23 cellular contexts compared by ENCODE assay signal in genomic region chr7:78083466-78084120, GRCh38.
"Had no signal": no experiment of that assay in that cellular context is flagged by ENCODE, and none has a peak within 500 bp of the region (broad histone marks: within the 10 kb centered on the region; RNA-seq: fewer than 3 reads in every experiment).

No MANE protein-coding gene starts in this region.

- H3K4me3 ChIP-seq: lower lobe of right lung, ovary, tibial artery had no signal

- H3K27ac ChIP-seq: lower lobe of right lung, ovary, tibial artery had no signal

- H3K27me3 Mint-ChIP-seq: dendritic cell treated with granulocyte-macrophage colony-stimulating factor and Interleukin-4, amounts not matched to agents 40 ng/mL and 50 ng/mL, for 4 days had no signal

- H3K4me3 Mint-ChIP-seq: activated CD8-positive, alpha-beta T cell treated with anti-CD3 and anti-CD28 coated beads for 36 hours; activated naive CD8-positive, alpha-beta T cell treated with anti-CD3 and anti-CD28 coated beads, Interleukin-2, amount 10 ng/mL, durations not matched to agents 7 days and 5 days; activated T-cell treated with anti-CD3 and anti-CD28 coated beads, Interleukin-2, amount 50 U/mL, for 24 hours; dendritic cell treated with granulocyte-macrophage colony-stimulating factor and Interleukin-4, amounts not matched to agents 40 ng/mL and 50 ng/mL, for 4 days; natural killer cell had no signal

- DNase-seq: activated CD4-positive, alpha-beta T cell treated with anti-CD3 and anti-CD28 coated beads for 48 hours; activated CD4-positive, CD25-positive, alpha-beta regulatory T cell; activated CD8-positive, alpha-beta T cell treated with anti-CD3 and anti-CD28 coated beads for 36 hours; activated naive CD4-positive, alpha-beta T cell treated with Interleukin-2 at 50 U/mL for 16 hours; activated naive CD8-positive, alpha-beta T cell treated with anti-CD3 and anti-CD28 coated beads, Interleukin-2, amount 10 ng/mL, durations not matched to agents 7 days and 5 days; activated T-cell treated with anti-CD3 and anti-CD28 coated beads, Interleukin-2, amount 50 U/mL, for 24 hours; anterior cingulate cortex; cerebellar nuclear complex; effector CD8-positive, alpha-beta T cell; foreskin melanocyte; glutamatergic neuron; hypothalamus; lower lobe of right lung; natural killer cell; ovary; stimulated activated CD4-positive, alpha-beta T cell treated with anti-CD3 and anti-CD28 coated beads, Interleukin-12 subunit alpha, Interleukin-12 subunit beta, amount 100 ng/mL, for 4 hours; stimulated activated CD4-positive, alpha-beta T cell treated with anti-CD3 and anti-CD28 coated beads, Interleukin-1b, Interleukin-23, amount 100 ng/mL, for 48 hours; stimulated activated naive CD4-positive, alpha-beta T cell treated with Interleukin-2 at 50 U/mL for 16 hours; substantia nigra; T1000; tibial artery had no signal

- ATAC-seq: activated CD8-positive, alpha-beta T cell treated with anti-CD3 and anti-CD28 coated beads for 36 hours; lower lobe of right lung; natural killer cell had no signal

- H3K36me3 Mint-ChIP-seq: activated naive CD8-positive, alpha-beta T cell treated with anti-CD3 and anti-CD28 coated beads, Interleukin-2, amount 10 ng/mL, durations not matched to agents 7 days and 5 days; natural killer cell had no signal

- H3K4me1 Mint-ChIP-seq: activated naive CD8-positive, alpha-beta T cell treated with anti-CD3 and anti-CD28 coated beads, Interleukin-2, amount 10 ng/mL, durations not matched to agents 7 days and 5 days; natural killer cell had no signal

- H3K9me3 Mint-ChIP-seq: activated CD8-positive, alpha-beta T cell treated with anti-CD3 and anti-CD28 coated beads for 36 hours; activated naive CD8-positive, alpha-beta T cell treated with anti-CD3 and anti-CD28 coated beads, Interleukin-2, amount 10 ng/mL, durations not matched to agents 7 days and 5 days; activated T-cell treated with anti-CD3 and anti-CD28 coated beads, Interleukin-2, amount 50 U/mL, for 24 hours; activated T-helper 2 cell treated with anti-CD3 and anti-CD28 coated beads, Interferon-gamma antibody, Interleukin-2, Interleukin-4, amounts not matched to agents 10 μg/mL and 5 μg/mL and 100 μg/mL, durations not matched to agents 14 hours and 24 hours and 36 hours; dendritic cell treated with granulocyte-macrophage colony-stimulating factor and Interleukin-4, amounts not matched to agents 40 ng/mL and 50 ng/mL, for 4 days; natural killer cell had no signal

- H3K27ac Mint-ChIP-seq: activated CD8-positive, alpha-beta T cell treated with anti-CD3 and anti-CD28 coated beads for 36 hours; activated naive CD8-positive, alpha-beta T cell treated with anti-CD3 and anti-CD28 coated beads, Interleukin-2, amount 10 ng/mL, durations not matched to agents 7 days and 5 days; activated T-cell treated with anti-CD3 and anti-CD28 coated beads, Interleukin-2, amount 50 U/mL, for 24 hours; activated T-helper 2 cell treated with anti-CD3 and anti-CD28 coated beads, Interferon-gamma antibody, Interleukin-2, Interleukin-4, amounts not matched to agents 10 μg/mL and 5 μg/mL and 100 μg/mL, durations not matched to agents 14 hours and 24 hours and 36 hours; dendritic cell treated with granulocyte-macrophage colony-stimulating factor and Interleukin-4, amounts not matched to agents 40 ng/mL and 50 ng/mL, for 4 days; natural killer cell had no signal
